In the genomic region with DNA sequence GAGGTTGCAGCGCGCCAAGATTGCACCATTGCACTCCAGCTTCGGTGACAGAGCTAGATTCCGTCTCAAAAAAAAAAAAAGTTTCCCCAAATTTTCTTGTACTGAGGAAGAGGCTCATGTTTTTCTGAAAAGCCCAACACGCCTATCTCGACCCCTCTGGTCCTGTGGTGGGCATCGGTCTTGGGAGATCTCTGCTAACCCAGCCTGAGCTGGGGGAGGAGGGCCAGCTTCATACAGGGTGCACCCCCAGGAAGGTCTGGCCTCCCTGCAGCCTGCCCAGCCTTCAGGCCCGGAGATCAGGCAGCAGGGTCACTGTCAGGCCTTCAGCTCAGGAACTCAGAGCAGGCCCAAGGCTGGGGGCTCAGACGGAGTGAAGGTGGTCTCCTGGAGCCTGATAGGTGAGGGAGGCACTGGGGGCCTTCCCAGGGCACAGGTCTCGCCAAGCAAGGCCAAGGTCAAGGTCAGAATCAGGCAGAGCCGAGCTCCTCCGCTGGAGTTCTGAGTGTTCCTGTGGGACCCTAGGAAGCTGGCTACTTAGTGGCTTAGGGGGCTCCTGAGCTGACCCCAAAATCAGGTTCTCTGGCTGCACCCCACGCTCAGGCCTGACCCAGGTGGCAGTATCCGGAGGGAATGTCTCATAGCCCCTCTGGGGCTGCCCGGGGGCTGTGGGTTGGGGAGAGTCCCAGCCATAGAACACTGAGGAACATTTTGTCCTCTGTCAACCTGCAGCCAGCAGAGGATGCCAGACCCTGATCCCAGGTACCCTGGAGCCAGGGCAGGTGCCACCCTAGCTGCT, we compare ENCODE assay signal across 15 cellular contexts.
"Had no signal": no experiment of that assay in that cellular context is flagged by ENCODE, and none has a peak within 500 bp of the region (broad histone marks: within the 10 kb centered on the region; RNA-seq: fewer than 3 reads in every experiment).

No MANE protein-coding gene starts in this region.

- ATAC-seq: activated CD8-positive, alpha-beta memory T cell treated with anti-CD3 and anti-CD28 coated beads, Interleukin-2, amount 10 ng/mL, durations not matched to agents 7 days and 5 days; natural killer cell treated with Interleukin-12 subunit alpha and Interleukin-12 subunit beta and Interleukin-15 and Interleukin-18, amount 100 ng/mL, for 72 hours; SK-N-SH treated with all-trans-retinoic acid at 6 μM for 48 hours had no signal

- DNase-seq: activated CD4-positive, alpha-beta memory T cell treated with anti-CD3 and anti-CD28 coated beads for 36 hours; activated CD4-positive, CD25-positive, alpha-beta regulatory T cell treated with anti-CD3 and anti-CD28 coated beads, Interleukin-2, amount 50 U/mL, for 72 hours; activated CD8-positive, alpha-beta memory T cell treated with anti-CD3 and anti-CD28 coated beads, Interleukin-2, amount 10 ng/mL, durations not matched to agents 7 days and 5 days; activated naive CD4-positive, alpha-beta T cell treated with anti-CD3 and anti-CD28 coated beads, Interleukin-2, amount 10 ng/mL, durations not matched to agents 7 days and 5 days; activated T-cell treated with anti-CD3 and anti-CD28 coated beads, Interleukin-2, amount 50 U/mL, for 1 hour; central memory CD4-positive, alpha-beta T cell; cortex of kidney; effector CD8-positive, alpha-beta T cell; hippocampal formation; stimulated activated CD4-positive, alpha-beta T cell treated with anti-CD3 and anti-CD28 coated beads, Interleukin-2, amount 100 ng/mL, for 48 hours; stimulated activated naive CD4-positive, alpha-beta T cell; T-helper 1 cell; T1000 had no signal
